ENCODE assay signal across 8 cellular contexts in the genomic region with DNA sequence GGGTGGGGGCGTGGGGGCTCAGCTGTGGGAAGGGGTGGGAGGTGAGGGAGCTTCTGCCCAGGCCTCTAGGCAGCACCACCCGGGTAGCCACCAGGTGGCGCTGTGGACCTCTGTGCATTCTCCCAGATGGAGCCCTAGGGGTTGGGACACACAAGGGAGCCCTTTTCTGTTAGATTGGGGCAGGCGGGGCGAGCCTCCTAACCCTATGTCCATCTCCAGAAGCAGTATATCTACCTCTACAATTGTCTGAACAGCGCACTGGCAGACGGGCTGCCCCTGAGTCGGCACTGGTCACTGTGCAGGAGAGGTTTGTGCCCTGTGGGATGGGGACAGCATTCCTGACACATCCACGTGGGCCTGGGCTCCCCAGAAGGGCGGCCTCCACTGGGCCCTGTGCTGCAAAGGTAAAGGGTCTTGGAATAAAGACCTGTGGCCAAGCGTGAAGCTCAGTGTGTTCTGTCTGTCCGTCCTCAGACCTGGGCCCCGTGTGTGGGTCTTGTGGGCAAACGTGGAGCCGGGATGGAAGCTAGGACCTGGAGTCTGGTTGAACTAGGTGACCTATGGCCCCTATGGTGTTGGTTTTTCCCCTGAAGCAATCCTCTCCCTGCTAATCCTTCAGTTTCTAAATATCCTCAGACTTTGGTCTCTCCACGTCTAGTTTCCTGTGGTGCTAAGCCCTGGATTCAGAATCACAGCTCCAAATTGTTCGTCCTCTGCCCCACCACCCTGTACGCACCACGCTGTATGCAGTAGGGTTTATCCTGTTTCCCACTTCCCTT. TPM values are rescaled to one million over a fixed set of nuclear protein-coding genes. Genes with fewer than 3 reads are reported as not detected.
DNase-seq lines count a peak whose midpoint lies in the region; ATAC-seq and FAIRE-seq lines count a peak whose summit lies in the region.

No MANE protein-coding gene starts in this region.

- ATAC-seq in GM19455 (IDR thresholded peaks at IDR 0.05; ENCODE audit: unreplicated experiment) = no peak

- DNase-seq in DMS 273 treated with DMSO at 0.1 percent for 48 hours (lab: John Stamatoyannopoulos, UW) (peak; percentile 25), HT1080 (ENCODE audit: low read depth) (peak; percentile 25), SJCRH30 (peak; percentile 74 to 85), foreskin melanocyte (peak; percentile 33), pons (ENCODE audit: low spot score) (peak; percentile 24), urothelium cell line (ENCODE audit: low spot score) (peak; percentile 57)
- peak; percentile 93 for DNase-seq in activated effector memory CD4-positive, alpha-beta T cell treated with anti-CD3 and anti-CD28 coated beads, Interleukin-2, amount 50 U/mL, for 16 hours

- peaks cover 4% of the 10 kb centered on the region for H3K27me3 ChIP-seq in SJCRH30

- no peak for FAIRE-seq in urothelium cell line (lab: Jason Lieb, UNC)

- no peak overlapping the region for H3K27ac ChIP-seq in SJCRH30

- H3K4me3 ChIP-seq in SJCRH30 = no peak overlapping the region

- no peaks in the 10 kb centered on the region for H3K36me3 ChIP-seq in SJCRH30

- no peaks in the 10 kb centered on the region for H3K4me1 ChIP-seq in SJCRH30

- H3K9me3 ChIP-seq in SJCRH30 (replicated peaks) = no peaks in the 10 kb centered on the region

RNA-seq across cellular contexts. Expression of a gene that starts 4.4 kb away (rescaled TPM):
- total RNA-seq in HT1080 (2014; rRNA removed; shearing (Covaris generic)) = 0.10 TPM in 1 of 2 replicates, not detected in the other
- polyA plus RNA-seq in HT1080 (2015; cell fraction: cytosol; rRNA removed) = 0.19 and 0.21 TPM in 2 replicates
- polyA plus RNA-seq in HT1080 (2015; cell fraction: nucleus; rRNA removed) = 0.73 and 0.78 TPM in 2 replicates
- not detected in 2 replicates for total RNA-seq in SJCRH30 (2014; rRNA removed; shearing (Covaris generic))

RNA-seq across cellular contexts. Expression of a gene that starts 28.8 kb away (rescaled TPM):
- total RNA-seq in HT1080 (2014; rRNA removed; shearing (Covaris generic)) = not detected in 2 replicates
- not detected in 2 replicates for polyA plus RNA-seq in HT1080 (2015; cell fraction: cytosol; rRNA removed)
- polyA plus RNA-seq in HT1080 (2015; cell fraction: nucleus; rRNA removed) = not detected in 2 replicates
- total RNA-seq in SJCRH30 (2014; rRNA removed; shearing (Covaris generic)) = 0.08 and 0.14 TPM in 2 replicates

RNA-seq across cellular contexts. Expression of a gene that starts 44.7 kb away (rescaled TPM):
- total RNA-seq in HT1080 (2014; rRNA removed; shearing (Covaris generic)) = 10.9 and 12.9 TPM in 2 replicates
- polyA plus RNA-seq in HT1080 (2015; cell fraction: cytosol; rRNA removed) = 23.1 and 23.8 TPM in 2 replicates
- 19.1 TPM in 2 replicates for polyA plus RNA-seq in HT1080 (2015; cell fraction: nucleus; rRNA removed)
- total RNA-seq in SJCRH30 (2014; rRNA removed; shearing (Covaris generic)) = 17.1 and 18.1 TPM in 2 replicates

Comparison
In these comparisons a context has a peak if more than half of its experiments do, and no peak if none do; other contexts are left out.
1. DNase-seq: peak in every context shown above with its lines; median percentile 93 in activated effector memory CD4-positive, alpha-beta T cell treated with anti-CD3 and anti-CD28 coated beads, Interleukin-2, amount 50 U/mL, for 16 hours; 80 in SJCRH30; 57 in urothelium cell line; 33 in foreskin melanocyte; 25 in DMS 273 treated with DMSO at 0.1 percent for 48 hours; 25 in HT1080; 24 in pons.